Comparison of ENCODE assay signal across 27 cellular contexts in the genomic region with DNA sequence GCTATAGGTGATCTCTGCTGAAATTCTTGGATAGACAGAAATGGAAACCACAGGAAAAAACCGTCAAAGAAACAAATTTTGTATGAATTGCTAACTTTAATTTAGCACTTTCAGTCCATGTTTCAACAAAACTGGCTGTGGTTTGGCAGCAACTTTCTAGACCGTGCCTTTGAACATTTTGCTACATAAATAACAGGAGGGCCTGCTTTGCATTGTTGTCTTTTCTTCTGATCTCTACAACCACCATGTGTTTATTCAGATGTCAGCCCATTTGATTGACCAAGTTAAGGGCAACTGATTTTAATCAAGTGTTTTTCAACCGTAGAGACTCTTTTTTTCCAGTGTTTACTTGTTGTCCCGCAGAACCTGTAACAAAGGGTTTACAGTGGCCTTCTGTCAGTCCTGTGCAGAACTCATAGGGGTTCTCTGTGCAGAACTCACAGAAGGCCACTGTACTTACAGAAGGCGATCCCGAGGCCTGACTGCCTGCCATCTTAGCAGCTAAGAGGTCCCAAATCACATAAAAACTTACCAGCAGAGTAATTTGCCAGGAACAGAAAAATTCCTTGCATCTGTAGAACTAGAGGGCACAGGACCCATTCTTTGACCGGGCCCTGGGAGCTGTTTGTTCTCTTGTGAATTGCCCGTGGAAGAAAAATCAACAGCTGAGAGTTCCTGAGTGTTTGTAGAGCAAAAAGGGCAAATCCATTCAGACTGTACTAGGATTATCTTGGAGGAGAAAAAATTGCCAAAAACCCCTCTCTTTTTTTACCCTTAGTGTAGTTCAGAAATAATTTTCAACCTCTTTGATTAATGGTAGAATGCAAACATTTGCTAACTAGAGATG.
DNase-seq lines count a peak whose midpoint lies in the region; ATAC-seq and TF ChIP-seq lines count a peak whose summit lies in the region.
"Had no signal": no experiment of that assay in that cellular context is flagged by ENCODE, and none has a peak within 500 bp of the region (broad histone marks: within the 10 kb centered on the region; RNA-seq: fewer than 3 reads in every experiment).

No MANE protein-coding gene starts in this region.

- H3K79me2 ChIP-seq in mesendoderm (ENCODE audit: control insufficient read depth, insufficient read depth, low read length): no peaks in the 10 kb centered on the region

- no peak overlapping the region for H3K27ac ChIP-seq in neuronal stem cell (replicated peaks; ENCODE audit: low read length)
- H3K27ac ChIP-seq in mesendoderm (ENCODE audit: low read depth, low read length): no peak overlapping the region
- no peak overlapping the region for H3K27ac ChIP-seq in spleen
- H3K27ac ChIP-seq: prostate gland had no signal

- no peak overlapping the region for H4K8ac ChIP-seq in neuronal stem cell (ENCODE audit: low read depth, low read length)
- no peak overlapping the region for H4K8ac ChIP-seq in mesendoderm (ENCODE audit: low read depth, low read length)

- H3K4ac ChIP-seq in neuronal stem cell (ENCODE audit: low read length): no peak overlapping the region
- H3K4ac ChIP-seq in mesendoderm (ENCODE audit: low read depth, low read length): no peak overlapping the region

- H3K56ac ChIP-seq in mesendoderm (ENCODE audit: low read length): no peak overlapping the region

- WGBS in neuronal stem cell (ENCODE audit: extremely low coverage in 2 of 2, insufficient read length in 2 of 2, insufficient replicate concordance in 1 of 2), 2 donors: no CpG with 5 or more reads among the region's 8 CpGs
- no CpG with 5 or more reads among the region's 8 CpGs for WGBS in mesendoderm (ENCODE audit: extremely low coverage, insufficient coverage, low lambda C conversion rate)
- WGBS in spleen, 5 donors: 82 to 90% (median 87%) methylated on average over 8 of the region's 8 CpGs

- no peak for TF ChIP-seq POLR2A in spleen (IDR thresholded peaks at IDR 0.05)

- no peak overlapping the region for H4K91ac ChIP-seq in neuronal stem cell (ENCODE audit: low read depth, low read length, poor library complexity)

- intact Hi-C loops in spleen (cut with DNase I; ENCODE audit: low total_unique reads): no loop called here

- peak; percentile 55 for ATAC-seq in left lobe of liver
- ATAC-seq: activated CD4-positive, alpha-beta T cell treated with anti-CD3 and anti-CD28 coated beads for 36 hours; activated CD8-positive, alpha-beta T cell treated with anti-CD3 and anti-CD28 coated beads for 36 hours; activated T-helper 17 cell treated with anti-CD3 and anti-CD28 coated beads, Interleukin-2, amount 50 U/mL, for 72 hours; left cardiac atrium; PC-3; stimulated activated naive B cell treated with anti-CD40 and anti-IgM and Interleukin-4, amounts not matched to agents 10 μg/mL and 1 μg/mL and 100 μg/mL, for 72 hours had no signal

- H3K36me3 ChIP-seq in neuronal stem cell (replicated peaks in 1 of 2; ENCODE audit: control insufficient read depth in 2 of 2, insufficient read depth in 2 of 2, low read length in 2 of 2): no peaks in the 10 kb centered on the region
- no peaks in the 10 kb centered on the region for H3K36me3 ChIP-seq in mesendoderm (ENCODE audit: control insufficient read depth, insufficient read depth, low read length)
- H3K36me3 ChIP-seq in spleen: no peaks in the 10 kb centered on the region
- H3K36me3 ChIP-seq: prostate gland had no signal

- H3K14ac ChIP-seq in neuronal stem cell (ENCODE audit: low read length): no peak overlapping the region

- DNase-seq in DMS53 (lab: John Stamatoyannopoulos, UW): peak; percentile 69
- peak; percentile 4 for DNase-seq in RPMI8226
- DNase-seq in left lobe of liver (ENCODE audit: low spot score): no peak
- no peak for DNase-seq in neuronal stem cell (ENCODE audit: low spot score)
- DNase-seq in mesendoderm: no peak
- no peak for DNase-seq in SHP77 (lab: John Stamatoyannopoulos, UW)
- DNase-seq in activated T-cell treated with anti-CD3 and anti-CD28 coated beads for 4 hours: no peak
- no peak for DNase-seq in spleen
- DNase-seq: activated CD4-positive, alpha-beta T cell treated with anti-CD3 and anti-CD28 coated beads for 36 hours; activated CD8-positive, alpha-beta memory T cell treated with anti-CD3 and anti-CD28 coated beads, Interleukin-2, amount 50 U/mL, for 48 hours; activated CD8-positive, alpha-beta T cell treated with anti-CD3 and anti-CD28 coated beads for 36 hours; activated naive CD4-positive, alpha-beta T cell treated with anti-CD3 and anti-CD28 coated beads, Interleukin-2, amount 50 U/mL, for 16 hours; Caco-2; DMS79; H9; immature natural killer cell; Kasumi-1; left cardiac atrium; mesenchymal stem cell; MV-4-11; NCI-H146; NCI-H524; PC-3; Right ventricle myocardium superior; stimulated activated naive B cell treated with anti-CD40 and anti-IgM and Interleukin-4, amounts not matched to agents 10 μg/mL and 1 μg/mL and 100 μg/mL, for 72 hours had no signal

- peak overlapping the region; percentile 21 for H2AFZ ChIP-seq in neuronal stem cell (ENCODE audit: low read length)

- H3K4me3 ChIP-seq in neuronal stem cell (ENCODE audit: low read length in 2 of 2): no peak overlapping the region
- H3K4me3 ChIP-seq in mesendoderm (ENCODE audit: low read length): no peak overlapping the region
- H3K4me3 ChIP-seq in spleen: no peak overlapping the region
- H3K4me3 ChIP-seq: prostate gland had no signal

- H2BK120ac ChIP-seq in neuronal stem cell (ENCODE audit: low read depth, low read length) (no peak overlapping the region), mesendoderm (ENCODE audit: low read depth, low read length) (no peak overlapping the region)

- H2BK15ac ChIP-seq in neuronal stem cell (ENCODE audit: low read length): no peak overlapping the region
- no peak overlapping the region for H2BK15ac ChIP-seq in mesendoderm (replicated peaks; ENCODE audit: low read depth)

- H3K9me3 ChIP-seq in neuronal stem cell (replicated peaks in 1 of 2; ENCODE audit: control insufficient read depth in 2 of 2, insufficient read depth in 1 of 2, low read depth in 1 of 2, low read length in 2 of 2) (no peaks in the 10 kb centered on the region), spleen (no peaks in the 10 kb centered on the region)
- H3K9me3 ChIP-seq: Caco-2, prostate gland had no signal

- no peak overlapping the region for H3K23ac ChIP-seq in neuronal stem cell (ENCODE audit: low read depth, low read length, poor library complexity)
- no peak overlapping the region for H3K23ac ChIP-seq in mesendoderm (ENCODE audit: low read length)

- H3K27me3 ChIP-seq in neuronal stem cell (ENCODE audit: control insufficient read depth in 3 of 3, insufficient read depth in 3 of 3, low read depth in 1 of 3, low read length in 3 of 3): no peaks in the 10 kb centered on the region
- H3K27me3 ChIP-seq in mesendoderm (ENCODE audit: insufficient read depth, low read length, poor library complexity): no peaks in the 10 kb centered on the region
- no peaks in the 10 kb centered on the region for H3K27me3 ChIP-seq in spleen (replicated peaks in 1 of 7)

- H3K9ac ChIP-seq in neuronal stem cell (ENCODE audit: low read depth, low read length, poor library complexity) (no peak overlapping the region), mesendoderm (ENCODE audit: low read length) (no peak overlapping the region)

- H4K5ac ChIP-seq in mesendoderm (ENCODE audit: low read length): no peak overlapping the region

- H3K4me2 ChIP-seq in neuronal stem cell (ENCODE audit: insufficient read depth, low read length, poor library complexity, severe bottlenecking): no peak overlapping the region
- no peak overlapping the region for H3K4me2 ChIP-seq in mesendoderm (ENCODE audit: low read length)

- H2AK5ac ChIP-seq in neuronal stem cell (ENCODE audit: low read depth, low read length): no peak overlapping the region
- no peak overlapping the region for H2AK5ac ChIP-seq in mesendoderm (ENCODE audit: low read length)

- H3K18ac ChIP-seq in neuronal stem cell (ENCODE audit: low read length): no peak overlapping the region
- H3K18ac ChIP-seq in mesendoderm (ENCODE audit: low read length): no peak overlapping the region

- H2BK5ac ChIP-seq in neuronal stem cell (ENCODE audit: low read length): no peak overlapping the region
- no peak overlapping the region for H2BK5ac ChIP-seq in mesendoderm (ENCODE audit: low read length)

- no peaks in the 10 kb centered on the region for H3K79me1 ChIP-seq in neuronal stem cell (ENCODE audit: low read depth, low read length)
- H3K79me1 ChIP-seq in mesendoderm (ENCODE audit: low read length): no peaks in the 10 kb centered on the region

- H2BK12ac ChIP-seq in neuronal stem cell (ENCODE audit: low read length): no peak overlapping the region

- no peaks in the 10 kb centered on the region for H3K4me1 ChIP-seq in neuronal stem cell (ENCODE audit: control insufficient read depth in 2 of 2, insufficient read depth in 1 of 2, low read depth in 1 of 2, low read length in 2 of 2)
- no peaks in the 10 kb centered on the region for H3K4me1 ChIP-seq in mesendoderm (ENCODE audit: control insufficient read depth, low read depth, low read length)
- no peaks in the 10 kb centered on the region for H3K4me1 ChIP-seq in spleen
- H3K4me1 ChIP-seq: prostate gland had no signal

- no peak for TF ChIP-seq CTCF in spleen (IDR thresholded peaks at IDR 0.05 in 8 of 11, conservative IDR thresholded peaks at IDR 0.05 in 3 of 11)

Comparison
In these comparisons a context has a peak if more than half of its experiments do, and no peak if none do; other contexts are left out.
1. DNase-seq: peak in DMS53 (single experiment) and RPMI8226 (single experiment); none in left lobe of liver (single experiment), neuronal stem cell (single experiment), mesendoderm (single experiment), SHP77 (0 of 2), activated T-cell treated with anti-CD3 and anti-CD28 coated beads for 4 hours (single experiment) and spleen (single experiment).